Comparison of ENCODE assay signal across 8 cellular contexts in the genomic region with DNA sequence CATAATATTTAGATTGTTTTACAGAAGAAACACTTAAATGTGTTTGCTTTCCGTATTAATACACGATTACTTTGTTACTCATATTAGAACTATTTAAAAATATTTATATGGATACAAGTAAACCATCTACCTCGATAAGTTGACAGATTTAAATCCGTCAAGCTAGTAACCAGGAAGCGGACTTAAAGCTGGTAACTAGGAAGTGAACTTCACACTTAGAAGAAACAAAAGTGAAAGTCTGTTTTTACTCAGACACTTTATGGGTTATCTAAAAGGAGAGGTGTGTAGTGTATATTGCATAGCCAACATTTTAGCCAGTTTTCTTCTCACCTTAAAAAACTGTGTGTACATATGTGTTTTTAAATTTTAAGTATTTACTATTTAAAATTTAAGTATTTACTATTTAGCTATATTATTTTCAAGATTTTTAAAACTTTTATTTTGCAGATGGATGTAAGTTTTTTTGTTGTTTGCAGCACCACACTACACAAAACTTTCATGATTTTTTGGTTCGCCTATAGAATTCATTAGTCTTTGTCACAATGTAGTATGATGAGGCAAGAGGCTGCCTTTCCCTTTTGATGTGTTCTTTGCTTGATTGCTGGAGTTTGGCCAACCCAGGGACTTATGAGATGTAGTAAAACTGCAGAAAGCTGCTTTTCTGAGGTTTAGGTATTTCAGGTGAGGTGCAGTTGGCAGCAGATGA. TPM values are rescaled to one million over a fixed set of nuclear protein-coding genes. Genes with fewer than 3 reads are reported as not detected.
DNase-seq lines count a peak whose midpoint lies in the region; ATAC-seq and TF ChIP-seq lines count a peak whose summit lies in the region.

No MANE protein-coding gene starts in this region.

- H3K27me3 Mint-ChIP-seq in IgD-negative memory B cell (no peaks in the 10 kb centered on the region), activated B cell treated with CpG ODN at 0.5 μM for 24 hours (no peaks in the 10 kb centered on the region)

- ATAC-seq in GM21723 (IDR thresholded peaks at IDR 0.05; ENCODE audit: unreplicated experiment) (peak; percentile 57), activated B cell treated with CpG ODN at 0.5 μM for 24 hours (ENCODE audit: low read depth) (peak; percentile 17)

- H3K36me3 Mint-ChIP-seq in IgD-negative memory B cell (peaks cover 2% of the 10 kb centered on the region), activated B cell treated with CpG ODN at 0.5 μM for 24 hours (ENCODE audit: low read depth) (peaks cover 3% of the 10 kb centered on the region)

- H3K36me3 ChIP-seq in stomach smooth muscle (ENCODE audit: control insufficient read depth in 2 of 2, insufficient read depth in 2 of 2, low read length in 2 of 2): no peaks in the 10 kb centered on the region

- H3K4me1 Mint-ChIP-seq in IgD-negative memory B cell: peaks cover 37 to 42% (median 40%) of the 10 kb centered on the region in 3 donors
- peaks cover 58% of the 10 kb centered on the region for H3K4me1 Mint-ChIP-seq in activated B cell treated with CpG ODN at 0.5 μM for 24 hours

- no peak overlapping the region for H3K9ac ChIP-seq in stomach smooth muscle (ENCODE audit: low read length in 2 of 2)

- CTCF ChIA-PET in activated B cell treated with CpG ODN at 0.5 μM for 24 hours (lab: Charles Lee): no interaction called here

- no peak for TF ChIP-seq CTCF in activated B cell treated with CpG ODN at 0.5 μM for 24 hours (IDR thresholded peaks at IDR 0.05)

- POLR2A ChIA-PET in activated B cell treated with CpG ODN at 0.5 μM for 24 hours (lab: Charles Lee): interaction anchor here (1.0 kb wide), 1 partner anchor 667 kb away, joined by 3 read pairs; the partner anchor contains the start of gene NRIP1

- H3K4me1 ChIP-seq in stomach smooth muscle (ENCODE audit: control insufficient read depth, insufficient read depth, low read length): no peaks in the 10 kb centered on the region

- no peak overlapping the region for H3K27ac ChIP-seq in stomach smooth muscle (ENCODE audit: low read length)

- peak overlapping the region; percentile 90 for H3K4me3 ChIP-seq in iPS-11a (ENCODE audit: low read depth, low read length)
- H3K4me3 ChIP-seq in stomach smooth muscle (ENCODE audit: low read length in 2 of 2): peak overlapping the region; percentile 88 to 98

- H3K9me3 Mint-ChIP-seq in IgD-negative memory B cell (no peaks in the 10 kb centered on the region), activated B cell treated with CpG ODN at 0.5 μM for 24 hours (no peaks in the 10 kb centered on the region)

- DNase-seq in NCI-H2107 treated with DMSO at 0.1 percent for 48 hours (lab: John Stamatoyannopoulos, UW; ENCODE audit: unreplicated experiment): peak; percentile 39
- DNase-seq in NCI-H2107 (lab: John Stamatoyannopoulos, UW): no peak
- no peak for DNase-seq in activated B cell treated with CpG ODN at 0.5 μM for 24 hours
- no peak for DNase-seq in OCI-M2 (lab: John Stamatoyannopoulos, UW; ENCODE audit: unreplicated experiment)

- H3K4me3 Mint-ChIP-seq in IgD-negative memory B cell: peak overlapping the region; percentile 72 to 99 (median 89)
- peak overlapping the region; percentile 88 for H3K4me3 Mint-ChIP-seq in activated B cell treated with CpG ODN at 0.5 μM for 24 hours

- no peaks in the 10 kb centered on the region for H3K27me3 ChIP-seq in stomach smooth muscle (ENCODE audit: control insufficient read depth in 1 of 2, insufficient read depth in 2 of 2, low read length in 2 of 2)

- intact Hi-C loops in activated B cell treated with CpG ODN at 0.5 μM for 24 hours (cut with micrococcal nuclease): loop anchor here (1.0 to 10.0 kb wide), 11 partner anchors 35 to 1880 kb away; partner anchors contain the start of genes BTG3, HSPA13 and RBM11

- peak overlapping the region in 2 of 3 donors; percentile 26 to 69 for H3K27ac Mint-ChIP-seq in IgD-negative memory B cell
- peak overlapping the region; percentile 88 for H3K27ac Mint-ChIP-seq in activated B cell treated with CpG ODN at 0.5 μM for 24 hours

- no peaks in the 10 kb centered on the region for H3K9me3 ChIP-seq in stomach smooth muscle (ENCODE audit: control insufficient read depth in 2 of 2, low read length in 2 of 2)

RNA-seq across cellular contexts. Expression of gene USP25, which starts 2.7 kb away (rescaled TPM):
- 7.4 TPM for polyA plus RNA-seq in IgD-negative memory B cell
- total RNA-seq in activated B cell treated with CpG ODN at 0.5 μM for 24 hours: 37.2 and 38.3 TPM in 2 replicates
